1 cellular context compared by ENCODE assay signal in genomic region chr6:151065027-151065815, GRCh38.
TF ChIP-seq lines count a peak whose summit lies in the region.

No MANE protein-coding gene starts in this region.

TF ChIP-seq in HepG2, 621 proteins besides CTCF, POLR2A, EP300 and RAD21 (continues in another document):
- TF ChIP-seq KIAA2018 (CRISPR knock-in tag; IDR thresholded peaks at IDR 0.05; ENCODE audit: borderline replicate concordance) (no peak), ZNF770 (CRISPR knock-in tag; IDR thresholded peaks at IDR 0.05) (no peak), ZNF382 (CRISPR knock-in tag; IDR thresholded peaks at IDR 0.05; ENCODE audit: borderline replicate concordance) (no peak), TCF7 (IDR thresholded peaks at IDR 0.05; ENCODE audit: low read depth) (no peak), UBTF (CRISPR knock-in tag; IDR thresholded peaks at IDR 0.05) (no peak), ZNF577 (CRISPR knock-in tag; IDR thresholded peaks at IDR 0.05; ENCODE audit: borderline replicate concordance, low read depth) (no peak), HDAC2 (CRISPR knock-in tag; IDR thresholded peaks at IDR 0.05) (no peak), ZXDC (CRISPR knock-in tag; IDR thresholded peaks at IDR 0.05) (no peak), HNRNPL (IDR thresholded peaks at IDR 0.05; ENCODE audit: low read depth, low read length) (0 out of 2 replicates have a peak, but pooled peaks have one; percentile 29), ZNF687 (CRISPR knock-in tag; IDR thresholded peaks at IDR 0.05) (peak; percentile 15; the same call in 1 of the 2 replicates), FOXA1 (IDR thresholded peaks at IDR 0.05) (no peak), FOXA1 (CRISPR knock-in tag; IDR thresholded peaks at IDR 0.05) (no peak), ZNF546 (CRISPR knock-in tag; conservative IDR thresholded peaks at IDR 0.05) (no peak), ZNF354B (CRISPR knock-in tag; IDR thresholded peaks at IDR 0.05) (no peak), FOSL1 (CRISPR knock-in tag; IDR thresholded peaks at IDR 0.05; ENCODE audit: borderline replicate concordance) (no peak), NRL (CRISPR knock-in tag; IDR thresholded peaks at IDR 0.05; ENCODE audit: borderline replicate concordance) (no peak), ZBTB49 (CRISPR knock-in tag; IDR thresholded peaks at IDR 0.05; ENCODE audit: borderline replicate concordance) (no peak), ZNF253 (CRISPR knock-in tag; IDR thresholded peaks at IDR 0.05; ENCODE audit: borderline replicate concordance) (no peak), JUNB (CRISPR knock-in tag; IDR thresholded peaks at IDR 0.05; ENCODE audit: borderline replicate concordance) (no peak), SIN3B (IDR thresholded peaks at IDR 0.05; ENCODE audit: low read length) (no peak), ZNF616 (CRISPR knock-in tag; IDR thresholded peaks at IDR 0.05; ENCODE audit: low read depth) (0 out of 2 replicates have a peak, but pooled peaks have one; percentile 38), NFE2L1 (CRISPR knock-in tag; IDR thresholded peaks at IDR 0.05; ENCODE audit: borderline replicate concordance) (no peak)
- TF ChIP-seq, protein P1, sequence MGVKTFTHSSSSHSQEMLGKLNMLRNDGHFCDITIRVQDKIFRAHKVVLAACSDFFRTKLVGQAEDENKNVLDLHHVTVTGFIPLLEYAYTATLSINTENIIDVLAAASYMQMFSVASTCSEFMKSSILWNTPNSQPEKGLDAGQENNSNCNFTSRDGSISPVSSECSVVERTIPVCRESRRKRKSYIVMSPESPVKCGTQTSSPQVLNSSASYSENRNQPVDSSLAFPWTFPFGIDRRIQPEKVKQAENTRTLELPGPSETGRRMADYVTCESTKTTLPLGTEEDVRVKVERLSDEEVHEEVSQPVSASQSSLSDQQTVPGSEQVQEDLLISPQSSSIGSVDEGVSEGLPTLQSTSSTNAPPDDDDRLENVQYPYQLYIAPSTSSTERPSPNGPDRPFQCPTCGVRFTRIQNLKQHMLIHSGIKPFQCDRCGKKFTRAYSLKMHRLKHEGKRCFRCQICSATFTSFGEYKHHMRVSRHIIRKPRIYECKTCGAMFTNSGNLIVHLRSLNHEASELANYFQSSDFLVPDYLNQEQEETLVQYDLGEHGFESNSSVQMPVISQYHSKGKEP (CRISPR knock-in tag; IDR thresholded peaks at IDR 0.05): no peak
